In the genomic region with DNA sequence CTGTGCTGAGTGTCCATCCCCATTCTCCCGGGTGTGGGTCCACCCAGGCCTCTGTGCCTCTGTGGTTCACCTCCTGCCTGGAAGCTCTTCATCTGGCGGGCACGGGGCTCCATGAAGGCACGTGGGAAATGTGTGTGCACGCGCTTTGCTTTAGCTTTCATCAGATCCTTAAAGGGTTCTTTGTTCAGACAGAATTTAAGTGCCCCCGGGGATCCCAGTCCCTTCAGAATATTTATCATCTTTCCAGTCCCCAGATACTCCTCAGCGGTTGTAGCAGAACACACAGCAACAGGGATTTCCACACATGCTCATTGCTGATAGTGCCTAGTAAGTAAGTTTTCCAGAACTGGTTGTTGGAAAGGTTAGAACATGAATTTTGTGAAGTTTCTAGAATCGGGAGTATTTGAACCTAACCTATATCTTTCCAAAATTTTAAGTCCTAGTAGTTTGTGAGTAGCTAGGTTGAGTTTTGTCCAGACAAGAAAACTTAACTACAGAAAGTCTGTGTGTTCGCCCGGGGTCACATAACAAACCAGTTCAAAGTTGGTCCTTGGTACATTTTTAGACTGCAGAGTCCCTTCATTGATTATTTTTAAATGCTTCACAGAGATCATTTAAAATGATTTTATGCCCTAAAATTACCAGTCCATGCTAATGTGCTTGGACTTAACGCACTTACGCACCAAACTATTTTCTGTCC, we compare ENCODE assay signal across 1 cellular context.
TF ChIP-seq lines count a peak whose summit lies in the region.

No MANE protein-coding gene starts in this region.

TF ChIP-seq in WTC11, 78 proteins besides CTCF, POLR2A, EP300 and RAD21 (continued from another document):
- TF ChIP-seq, protein P1, sequence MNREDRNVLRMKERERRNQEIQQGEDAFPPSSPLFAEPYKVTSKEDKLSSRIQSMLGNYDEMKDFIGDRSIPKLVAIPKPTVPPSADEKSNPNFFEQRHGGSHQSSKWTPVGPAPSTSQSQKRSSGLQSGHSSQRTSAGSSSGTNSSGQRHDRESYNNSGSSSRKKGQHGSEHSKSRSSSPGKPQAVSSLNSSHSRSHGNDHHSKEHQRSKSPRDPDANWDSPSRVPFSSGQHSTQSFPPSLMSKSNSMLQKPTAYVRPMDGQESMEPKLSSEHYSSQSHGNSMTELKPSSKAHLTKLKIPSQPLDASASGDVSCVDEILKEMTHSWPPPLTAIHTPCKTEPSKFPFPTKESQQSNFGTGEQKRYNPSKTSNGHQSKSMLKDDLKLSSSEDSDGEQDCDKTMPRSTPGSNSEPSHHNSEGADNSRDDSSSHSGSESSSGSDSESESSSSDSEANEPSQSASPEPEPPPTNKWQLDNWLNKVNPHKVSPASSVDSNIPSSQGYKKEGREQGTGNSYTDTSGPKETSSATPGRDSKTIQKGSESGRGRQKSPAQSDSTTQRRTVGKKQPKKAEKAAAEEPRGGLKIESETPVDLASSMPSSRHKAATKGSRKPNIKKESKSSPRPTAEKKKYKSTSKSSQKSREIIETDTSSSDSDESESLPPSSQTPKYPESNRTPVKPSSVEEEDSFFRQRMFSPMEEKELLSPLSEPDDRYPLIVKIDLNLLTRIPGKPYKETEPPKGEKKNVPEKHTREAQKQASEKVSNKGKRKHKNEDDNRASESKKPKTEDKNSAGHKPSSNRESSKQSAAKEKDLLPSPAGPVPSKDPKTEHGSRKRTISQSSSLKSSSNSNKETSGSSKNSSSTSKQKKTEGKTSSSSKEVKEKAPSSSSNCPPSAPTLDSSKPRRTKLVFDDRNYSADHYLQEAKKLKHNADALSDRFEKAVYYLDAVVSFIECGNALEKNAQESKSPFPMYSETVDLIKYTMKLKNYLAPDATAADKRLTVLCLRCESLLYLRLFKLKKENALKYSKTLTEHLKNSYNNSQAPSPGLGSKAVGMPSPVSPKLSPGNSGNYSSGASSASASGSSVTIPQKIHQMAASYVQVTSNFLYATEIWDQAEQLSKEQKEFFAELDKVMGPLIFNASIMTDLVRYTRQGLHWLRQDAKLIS (CRISPR knock-in tag; IDR thresholded peaks at IDR 0.05; ENCODE audit: borderline replicate concordance) = no peak
- TF ChIP-seq ZNF219 (CRISPR knock-in tag; IDR thresholded peaks at IDR 0.05; ENCODE audit: borderline replicate concordance) (no peak), GTF2I (CRISPR knock-in tag; conservative IDR thresholded peaks at IDR 0.05) (no peak), SOX15 (CRISPR knock-in tag; IDR thresholded peaks at IDR 0.05) (no peak)
- TF ChIP-seq, protein P2, sequence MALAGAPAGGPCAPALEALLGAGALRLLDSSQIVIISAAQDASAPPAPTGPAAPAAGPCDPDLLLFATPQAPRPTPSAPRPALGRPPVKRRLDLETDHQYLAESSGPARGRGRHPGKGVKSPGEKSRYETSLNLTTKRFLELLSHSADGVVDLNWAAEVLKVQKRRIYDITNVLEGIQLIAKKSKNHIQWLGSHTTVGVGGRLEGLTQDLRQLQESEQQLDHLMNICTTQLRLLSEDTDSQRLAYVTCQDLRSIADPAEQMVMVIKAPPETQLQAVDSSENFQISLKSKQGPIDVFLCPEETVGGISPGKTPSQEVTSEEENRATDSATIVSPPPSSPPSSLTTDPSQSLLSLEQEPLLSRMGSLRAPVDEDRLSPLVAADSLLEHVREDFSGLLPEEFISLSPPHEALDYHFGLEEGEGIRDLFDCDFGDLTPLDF (CRISPR knock-in tag; IDR thresholded peaks at IDR 0.05) = no peak
- TF ChIP-seq, protein P3, sequence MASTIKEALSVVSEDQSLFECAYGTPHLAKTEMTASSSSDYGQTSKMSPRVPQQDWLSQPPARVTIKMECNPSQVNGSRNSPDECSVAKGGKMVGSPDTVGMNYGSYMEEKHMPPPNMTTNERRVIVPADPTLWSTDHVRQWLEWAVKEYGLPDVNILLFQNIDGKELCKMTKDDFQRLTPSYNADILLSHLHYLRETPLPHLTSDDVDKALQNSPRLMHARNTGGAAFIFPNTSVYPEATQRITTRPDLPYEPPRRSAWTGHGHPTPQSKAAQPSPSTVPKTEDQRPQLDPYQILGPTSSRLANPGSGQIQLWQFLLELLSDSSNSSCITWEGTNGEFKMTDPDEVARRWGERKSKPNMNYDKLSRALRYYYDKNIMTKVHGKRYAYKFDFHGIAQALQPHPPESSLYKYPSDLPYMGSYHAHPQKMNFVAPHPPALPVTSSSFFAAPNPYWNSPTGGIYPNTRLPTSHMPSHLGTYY (CRISPR knock-in tag; IDR thresholded peaks at IDR 0.05) = no peak
- TF ChIP-seq, protein P4, sequence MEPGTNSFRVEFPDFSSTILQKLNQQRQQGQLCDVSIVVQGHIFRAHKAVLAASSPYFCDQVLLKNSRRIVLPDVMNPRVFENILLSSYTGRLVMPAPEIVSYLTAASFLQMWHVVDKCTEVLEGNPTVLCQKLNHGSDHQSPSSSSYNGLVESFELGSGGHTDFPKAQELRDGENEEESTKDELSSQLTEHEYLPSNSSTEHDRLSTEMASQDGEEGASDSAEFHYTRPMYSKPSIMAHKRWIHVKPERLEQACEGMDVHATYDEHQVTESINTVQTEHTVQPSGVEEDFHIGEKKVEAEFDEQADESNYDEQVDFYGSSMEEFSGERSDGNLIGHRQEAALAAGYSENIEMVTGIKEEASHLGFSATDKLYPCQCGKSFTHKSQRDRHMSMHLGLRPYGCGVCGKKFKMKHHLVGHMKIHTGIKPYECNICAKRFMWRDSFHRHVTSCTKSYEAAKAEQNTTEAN (CRISPR knock-in tag; IDR thresholded peaks at IDR 0.05) = no peak
- TF ChIP-seq, protein P5, sequence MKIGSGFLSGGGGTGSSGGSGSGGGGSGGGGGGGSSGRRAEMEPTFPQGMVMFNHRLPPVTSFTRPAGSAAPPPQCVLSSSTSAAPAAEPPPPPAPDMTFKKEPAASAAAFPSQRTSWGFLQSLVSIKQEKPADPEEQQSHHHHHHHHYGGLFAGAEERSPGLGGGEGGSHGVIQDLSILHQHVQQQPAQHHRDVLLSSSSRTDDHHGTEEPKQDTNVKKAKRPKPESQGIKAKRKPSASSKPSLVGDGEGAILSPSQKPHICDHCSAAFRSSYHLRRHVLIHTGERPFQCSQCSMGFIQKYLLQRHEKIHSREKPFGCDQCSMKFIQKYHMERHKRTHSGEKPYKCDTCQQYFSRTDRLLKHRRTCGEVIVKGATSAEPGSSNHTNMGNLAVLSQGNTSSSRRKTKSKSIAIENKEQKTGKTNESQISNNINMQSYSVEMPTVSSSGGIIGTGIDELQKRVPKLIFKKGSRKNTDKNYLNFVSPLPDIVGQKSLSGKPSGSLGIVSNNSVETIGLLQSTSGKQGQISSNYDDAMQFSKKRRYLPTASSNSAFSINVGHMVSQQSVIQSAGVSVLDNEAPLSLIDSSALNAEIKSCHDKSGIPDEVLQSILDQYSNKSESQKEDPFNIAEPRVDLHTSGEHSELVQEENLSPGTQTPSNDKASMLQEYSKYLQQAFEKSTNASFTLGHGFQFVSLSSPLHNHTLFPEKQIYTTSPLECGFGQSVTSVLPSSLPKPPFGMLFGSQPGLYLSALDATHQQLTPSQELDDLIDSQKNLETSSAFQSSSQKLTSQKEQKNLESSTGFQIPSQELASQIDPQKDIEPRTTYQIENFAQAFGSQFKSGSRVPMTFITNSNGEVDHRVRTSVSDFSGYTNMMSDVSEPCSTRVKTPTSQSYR (CRISPR knock-in tag; IDR thresholded peaks at IDR 0.05) = no peak
TF ChIP-seq in WTC11: peak in this region for 0.
